1 cellular context compared by ENCODE assay signal in genomic region chr5:80238078-80238477, GRCh38.
TF ChIP-seq lines count a peak whose summit lies in the region.

No MANE protein-coding gene starts in this region.

TF ChIP-seq in GM12878, 131 proteins besides CTCF, POLR2A, EP300 and RAD21:
- TF ChIP-seq NFYA (IDR thresholded peaks at IDR 0.05; ENCODE audit: borderline replicate concordance, low read depth, low read length) (no peak), IKZF1 (conservative IDR thresholded peaks at IDR 0.05) (no peak), SMAD5 (IDR thresholded peaks at IDR 0.05; ENCODE audit: low read depth) (no peak), IKZF2 (IDR thresholded peaks at IDR 0.05) (no peak), MYC (IDR thresholded peaks at IDR 0.05; ENCODE audit: insufficient read depth, insufficient read length, insufficient replicate concordance, low read length, severe bottlenecking) (no peak), RELA (IDR thresholded peaks at IDR 0.05; ENCODE audit: borderline replicate concordance, partially characterized antibody) (no peak), CHD1 (IDR thresholded peaks at IDR 0.05; ENCODE audit: low read depth, low read length) (no peak), MXI1 (IDR thresholded peaks at IDR 0.05; ENCODE audit: low read depth, low read length) (no peak)
- TF ChIP-seq, protein P1, sequence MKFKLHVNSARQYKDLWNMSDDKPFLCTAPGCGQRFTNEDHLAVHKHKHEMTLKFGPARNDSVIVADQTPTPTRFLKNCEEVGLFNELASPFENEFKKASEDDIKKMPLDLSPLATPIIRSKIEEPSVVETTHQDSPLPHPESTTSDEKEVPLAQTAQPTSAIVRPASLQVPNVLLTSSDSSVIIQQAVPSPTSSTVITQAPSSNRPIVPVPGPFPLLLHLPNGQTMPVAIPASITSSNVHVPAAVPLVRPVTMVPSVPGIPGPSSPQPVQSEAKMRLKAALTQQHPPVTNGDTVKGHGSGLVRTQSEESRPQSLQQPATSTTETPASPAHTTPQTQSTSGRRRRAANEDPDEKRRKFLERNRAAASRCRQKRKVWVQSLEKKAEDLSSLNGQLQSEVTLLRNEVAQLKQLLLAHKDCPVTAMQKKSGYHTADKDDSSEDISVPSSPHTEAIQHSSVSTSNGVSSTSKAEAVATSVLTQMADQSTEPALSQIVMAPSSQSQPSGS (IDR thresholded peaks at IDR 0.05; ENCODE audit: low read length) = no peak
TF ChIP-seq in GM12878: peak in this region for 0.
